Comparison of ENCODE assay signal across 8 cellular contexts in the genomic region with DNA sequence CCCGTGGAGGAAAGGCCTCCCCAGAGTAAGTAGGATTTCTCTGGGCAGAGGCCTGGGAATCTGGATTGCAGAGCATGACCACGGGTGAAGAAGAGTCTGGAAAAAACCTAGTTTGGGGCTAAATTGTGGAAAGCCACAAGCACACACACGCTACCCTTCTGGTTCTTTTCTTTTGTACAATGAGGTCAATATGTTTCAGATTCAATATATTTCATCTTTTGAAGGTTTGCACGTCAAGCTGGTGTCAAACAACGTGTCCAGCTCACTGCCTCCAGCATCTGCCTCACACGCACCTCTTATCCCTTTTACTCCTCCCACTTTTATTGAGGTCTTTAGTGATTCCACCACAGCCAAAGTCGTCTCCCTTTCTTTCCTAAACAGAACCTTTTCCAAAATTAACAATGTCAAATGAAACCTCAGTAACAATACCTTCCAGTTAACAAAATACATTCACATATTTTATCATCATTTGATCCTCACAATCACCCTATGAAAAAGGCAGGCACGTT. TPM values are rescaled to one million over a fixed set of nuclear protein-coding genes. Genes with fewer than 3 reads are reported as not detected.
A peak's percentile ranks its signal among the peaks of the same experiment; 100 is the strongest.
DNase-seq lines count a peak whose midpoint lies in the region; ATAC-seq and TF ChIP-seq lines count a peak whose summit lies in the region.

No MANE protein-coding gene starts in this region.

- H3K27me3 ChIP-seq in heart left ventricle: no peaks in the 10 kb centered on the region
- no peaks in the 10 kb centered on the region for H3K27me3 ChIP-seq in MM.1S (replicated peaks; ENCODE audit: insufficient read depth, low read length)
- H3K27me3 ChIP-seq in psoas muscle (ENCODE audit: insufficient read depth in 3 of 3, low read length in 2 of 3): no peaks in the 10 kb centered on the region

- peak in 2 of 5 donors; percentile 30 to 36 for DNase-seq in heart left ventricle
- DNase-seq in Right ventricle myocardium inferior (ENCODE audit: missing footprints): no peak
- no peak for DNase-seq in MM.1S
- no peak for DNase-seq in epithelial cell of esophagus (ENCODE audit: low read depth)
- no peak for DNase-seq in psoas muscle
- no peak for DNase-seq in retina

- ATAC-seq in heart left ventricle (no peak), Right ventricle myocardium inferior (no peak), psoas muscle (peak in 1 of 4 donors; percentile 19), HG03521 (IDR thresholded peaks at IDR 0.05; ENCODE audit: unreplicated experiment) (no peak), GM18873 (IDR thresholded peaks at IDR 0.05; ENCODE audit: low FRiP score, unreplicated experiment) (no peak)

- peak overlapping the region; percentile 99 for H3K4me2 ChIP-seq in MM.1S (ENCODE audit: low read depth, low read length)

- intact Hi-C loops in heart left ventricle (cut with DNase I) (loop anchor here in 6 of 10 donors (2.0 to 10.0 kb wide), 12 partner anchors 37 to 179 kb away; no protein-coding TSS in a partner anchor), Right ventricle myocardium inferior (cut with DNase I) (loop anchor here (2.0 to 10.0 kb wide), 4 partner anchors 51 to 179 kb away; no protein-coding TSS in a partner anchor), psoas muscle (cut with DNase I) (loop anchor here in 1 of 2 donors (5.0 kb wide), 1 partner anchor 53 kb away; no protein-coding TSS in a partner anchor)

- H4K20me1 ChIP-seq in MM.1S (ENCODE audit: insufficient read depth, low read length): no peaks in the 10 kb centered on the region

- H3F3A ChIP-seq in MM.1S (ENCODE audit: insufficient read depth, low read length): peaks cover 4% of the 10 kb centered on the region

- peak overlapping the region; percentile 99 for H2AFZ ChIP-seq in MM.1S (ENCODE audit: low read length)

- H3K4me1 ChIP-seq in heart left ventricle (peaks cover 0 to 31% (median 11%) of the 10 kb centered on the region in 12 donors), MM.1S (ENCODE audit: low read length) (peaks cover 5% of the 10 kb centered on the region; the same call in 1 of the 2 replicates), psoas muscle (no peaks in the 10 kb centered on the region)

- TF ChIP-seq POLR2A in heart left ventricle (IDR thresholded peaks at IDR 0.05): no peak

- peak overlapping the region; percentile 60 for H3K9ac ChIP-seq in MM.1S (ENCODE audit: low read length)

- H3K79me2 ChIP-seq in MM.1S (ENCODE audit: low read length): peaks cover 7% of the 10 kb centered on the region; the same call in 1 of the 2 replicates

- WGBS in heart left ventricle, 4 donors: 32 to 44% (median 37%) methylated on average over 8 of the region's 8 CpGs
- 37 to 41% (median 40%) methylated on average over 8 of the region's 8 CpGs for WGBS in psoas muscle, 3 donors

- H3K36me3 ChIP-seq in heart left ventricle (no peaks in the 10 kb centered on the region), MM.1S (replicated peaks; ENCODE audit: insufficient read depth, low read length) (no peaks in the 10 kb centered on the region), psoas muscle (ENCODE audit: insufficient read depth in 1 of 2, low read depth in 1 of 2) (no peaks in the 10 kb centered on the region)

- no peaks in the 10 kb centered on the region for H3K9me2 ChIP-seq in MM.1S (replicated peaks; ENCODE audit: insufficient read depth, low read length)

- H3K9me3 ChIP-seq in heart left ventricle (no peaks in the 10 kb centered on the region), MM.1S (replicated peaks; ENCODE audit: insufficient read depth, low read length) (no peaks in the 10 kb centered on the region), psoas muscle (no peaks in the 10 kb centered on the region)

- TF ChIP-seq CTCF in heart left ventricle (IDR thresholded peaks at IDR 0.05): no peak
- TF ChIP-seq CTCF in MM.1S (IDR thresholded peaks at IDR 0.05; ENCODE audit: low read length): no peak
- no peak for TF ChIP-seq CTCF in epithelial cell of esophagus (IDR thresholded peaks at IDR 0.05; ENCODE audit: insufficient read depth, low read depth, low read length, missing control alignments)
- TF ChIP-seq CTCF in psoas muscle (IDR thresholded peaks at IDR 0.05): no peak

- H3K4me3 ChIP-seq in heart left ventricle (peak overlapping the region; percentile 57 to 99 (median 90)), MM.1S (ENCODE audit: low read length) (peak overlapping the region; percentile 87), epithelial cell of esophagus (ENCODE audit: low read length) (peak overlapping the region; percentile 71), psoas muscle (peak overlapping the region; percentile 91)

- H3K27ac ChIP-seq in heart left ventricle: peak overlapping the region; percentile 37 to 94 (median 86)
- peak overlapping the region; percentile 65; the same call in 1 of the 2 replicates for H3K27ac ChIP-seq in MM.1S (ENCODE audit: low read length)
- H3K27ac ChIP-seq in psoas muscle: peak overlapping the region; percentile 62

RNA-seq across cellular contexts. Expression of a gene that starts 0.8 kb away (rescaled TPM):
- total RNA-seq in heart left ventricle (100 to 1,000 TPM in 1 of 9 donors, 10 to 100 TPM in 8; 41.0 to 115 (median 53.7) TPM), Right ventricle myocardium inferior (97.2 TPM), psoas muscle (10 to 100 TPM; 22.7 to 75.7 (median 33.8) TPM)
- polyA plus RNA-seq in heart left ventricle (10 to 100 TPM; 21.3 to 25.5 TPM), psoas muscle (10 to 100 TPM in 2 of 3 donors, 1 to 10 TPM in 1; 8.5 to 13.6 (median 10.1) TPM)
